ENCODE assay signal across 8 cellular contexts in genomic region chr20:2451939-2452732, GRCh38. TPM values are rescaled to one million over a fixed set of nuclear protein-coding genes. Genes with fewer than 3 reads are reported as not detected.
A peak's percentile ranks its signal among the peaks of the same experiment; 100 is the strongest.
DNase-seq lines count a peak whose midpoint lies in the region; ATAC-seq and TF ChIP-seq lines count a peak whose summit lies in the region.

No MANE protein-coding gene starts in this region.

- no peak overlapping the region for H3K4me3 Mint-ChIP-seq in CD8-positive, alpha-beta T cell

- H3K4me1 ChIP-seq in CD8-positive, alpha-beta T cell (ENCODE audit: insufficient read depth, low read length): no peaks in the 10 kb centered on the region

- H3K36me3 ChIP-seq in CD8-positive, alpha-beta T cell (ENCODE audit: insufficient read depth, low read length): no peaks in the 10 kb centered on the region

- H3K27me3 Mint-ChIP-seq in CD8-positive, alpha-beta T cell (ENCODE audit: low read depth): no peaks in the 10 kb centered on the region

- peaks cover 3% of the 10 kb centered on the region for H3K36me3 Mint-ChIP-seq in CD8-positive, alpha-beta T cell

- intact Hi-C loops in CD8-positive, alpha-beta T cell (cut with DNase I, micrococcal nuclease): loop anchor here (2.0 to 5.0 kb wide), 2 partner anchors 245 to 487 kb away; no protein-coding TSS in a partner anchor

- no peak overlapping the region for H3K27ac ChIP-seq in CD8-positive, alpha-beta T cell (ENCODE audit: low read depth, low read length)

- POLR2A ChIA-PET in CD8-positive, alpha-beta T cell (lab: Charles Lee): no interaction called here

- H3K9me3 ChIP-seq in CD8-positive, alpha-beta T cell (ENCODE audit: low read length): no peaks in the 10 kb centered on the region

- peak; percentile 17 to 68 (median 61) for DNase-seq in CD8-positive, alpha-beta T cell
- DNase-seq in HS-5 (ENCODE audit: low read depth) (peak; percentile 48), NOMO-1 treated with DMSO at 0.1 percent for 48 hours (lab: John Stamatoyannopoulos, UW; ENCODE audit: unreplicated experiment) (peak; percentile 55), epidermal melanocyte (ENCODE audit: insufficient read length, low spot score) (peak; percentile 77), mucosa of gallbladder (ENCODE audit: low spot score) (peak; percentile 68)
- peak in 2 of 3 experiments; percentile 54 to 55 for DNase-seq in activated CD8-positive, alpha-beta memory T cell treated with anti-CD3 and anti-CD28 coated beads for 48 hours (ENCODE audit: low read depth in 2 of 3, low spot score in 2 of 3)
- DNase-seq in stimulated activated naive CD4-positive, alpha-beta T cell treated with Interleukin-2 at 50 U/mL for 16 hours (lab: John Stamatoyannopoulos, UW): peak; percentile 48

- H3K27ac Mint-ChIP-seq in CD8-positive, alpha-beta T cell: no peak overlapping the region

- TF ChIP-seq CTCF in CD8-positive, alpha-beta T cell (IDR thresholded peaks at IDR 0.05): peak; percentile 62

- no peak overlapping the region for H3K4me3 ChIP-seq in CD8-positive, alpha-beta T cell (ENCODE audit: low read depth, low read length)

- H3K9me3 Mint-ChIP-seq in CD8-positive, alpha-beta T cell: no peaks in the 10 kb centered on the region

- peak; percentile 69 for ATAC-seq in CD8-positive, alpha-beta T cell
- no peak for ATAC-seq in HG03196 (IDR thresholded peaks at IDR 0.05; ENCODE audit: unreplicated experiment)

- peaks cover 7% of the 10 kb centered on the region for H3K4me1 Mint-ChIP-seq in CD8-positive, alpha-beta T cell (ENCODE audit: low read depth)

- CTCF ChIA-PET in CD8-positive, alpha-beta T cell (lab: Charles Lee): interaction anchor here (0.6 to 1.8 kb wide), 12 partner anchors 11 to 271 kb away, joined by 3 to 8 read pairs (median 4); partner anchors contain the start of gene SNRPB

- H3K27me3 ChIP-seq in CD8-positive, alpha-beta T cell (ENCODE audit: insufficient read depth, low read length): no peaks in the 10 kb centered on the region

RNA-seq across cellular contexts. Expression of gene SNRPB, which starts 18.5 kb away (rescaled TPM):
- total RNA-seq in CD8-positive, alpha-beta T cell: 100 to 1,000 TPM; 176 to 180 TPM
- total RNA-seq in mucosa of gallbladder: 85.8 TPM

RNA-seq across cellular contexts. Expression of gene ZNF343, which starts 56.6 kb away (rescaled TPM):
- 1 to 10 TPM; 3.9 to 4.9 TPM for total RNA-seq in CD8-positive, alpha-beta T cell
- total RNA-seq in mucosa of gallbladder: 12.3 TPM
